Comparison of ENCODE assay signal across 24 cellular contexts in the genomic region with DNA sequence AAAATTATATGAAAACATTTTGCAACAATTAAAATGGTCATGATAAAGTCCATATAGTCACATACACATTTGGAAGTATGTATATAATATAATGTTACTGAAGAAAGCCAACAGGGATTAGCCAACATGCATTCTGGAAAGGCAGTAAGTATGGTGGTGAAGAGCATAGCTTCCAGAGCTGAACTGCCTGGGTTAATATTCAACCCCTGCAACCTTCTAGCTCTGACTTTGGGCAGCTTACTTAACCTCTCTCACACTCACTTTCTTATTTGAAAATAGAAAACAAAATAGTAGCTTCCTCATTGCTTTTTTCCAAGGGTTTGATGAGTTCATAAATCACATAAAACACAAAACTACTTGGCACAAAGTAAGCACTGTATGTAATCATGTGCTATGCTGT.
"Had no signal": no experiment of that assay in that cellular context is flagged by ENCODE, and none has a peak within 500 bp of the region (broad histone marks: within the 10 kb centered on the region; RNA-seq: fewer than 3 reads in every experiment).

No MANE protein-coding gene starts in this region.

- H3K27me3 ChIP-seq: brain microvascular endothelial cell, suprapubic skin, vagina had no signal

- H3K27ac ChIP-seq: brain microvascular endothelial cell, suprapubic skin, vagina had no signal

- H3K4me1 ChIP-seq: suprapubic skin, vagina had no signal

- H3K36me3 ChIP-seq: brain microvascular endothelial cell, suprapubic skin, vagina had no signal

- H3K27me3 Mint-ChIP-seq: activated naive CD4-positive, alpha-beta T cell treated with anti-CD3 and anti-CD28 coated beads, Interleukin-2, amount 10 ng/mL, durations not matched to agents 7 days and 5 days; T-cell had no signal

- FAIRE-seq: frontal cortex had no signal

- H3K36me3 Mint-ChIP-seq: activated naive CD4-positive, alpha-beta T cell treated with anti-CD3 and anti-CD28 coated beads, Interleukin-2, amount 10 ng/mL, durations not matched to agents 7 days and 5 days; mesothelial cell of epicardium; T-cell had no signal

- ATAC-seq: activated naive CD8-positive, alpha-beta T cell treated with anti-CD3 and anti-CD28 coated beads, Interleukin-2, amount 50 U/mL, for 24 hours; T-cell had no signal

- H3K4me1 Mint-ChIP-seq: activated CD4-positive, alpha-beta T cell treated with anti-CD3 and anti-CD28 coated beads, Interleukin-2, amount 10 ng/mL, durations not matched to agents 7 days and 5 days; activated naive CD4-positive, alpha-beta T cell treated with anti-CD3 and anti-CD28 coated beads, Interleukin-2, amount 10 ng/mL, durations not matched to agents 7 days and 5 days; activated naive CD8-positive, alpha-beta T cell treated with anti-CD3 and anti-CD28 coated beads, Interleukin-2, amount 50 U/mL, for 24 hours; T-cell had no signal

- H3K9me3 ChIP-seq: suprapubic skin, vagina had no signal

- H3K27ac Mint-ChIP-seq: activated CD4-positive, alpha-beta T cell treated with anti-CD3 and anti-CD28 coated beads, Interleukin-2, amount 10 ng/mL, durations not matched to agents 7 days and 5 days; activated naive CD4-positive, alpha-beta T cell treated with anti-CD3 and anti-CD28 coated beads, Interleukin-2, amount 10 ng/mL, durations not matched to agents 7 days and 5 days; activated naive CD8-positive, alpha-beta T cell treated with anti-CD3 and anti-CD28 coated beads, Interleukin-2, amount 50 U/mL, for 24 hours; endodermal cell; mesothelial cell of epicardium; nephron progenitor cell; stimulated activated naive CD8-positive, alpha-beta T cell treated with anti-CD3 and anti-CD28 coated beads, Interleukin-15, Interleukin-2, amounts not matched to agents 100 ng/mL and 50 ng/mL, for 24 hours; T-cell had no signal

- DNase-seq: activated CD4-positive, alpha-beta T cell treated with anti-CD3 and anti-CD28 coated beads, Interleukin-2, amount 10 ng/mL, durations not matched to agents 7 days and 5 days; activated CD4-positive, CD25-positive, alpha-beta regulatory T cell; activated CD8-positive, alpha-beta memory T cell treated with anti-CD3 and anti-CD28 coated beads, Interleukin-2, amount 50 U/mL, for 48 hours; activated effector memory CD4-positive, alpha-beta T cell treated with Interleukin-2 at 50 U/mL for 16 hours; activated naive CD4-positive, alpha-beta T cell treated with anti-CD3 and anti-CD28 coated beads, Interleukin-2, amount 10 ng/mL, durations not matched to agents 7 days and 5 days; activated naive CD8-positive, alpha-beta T cell treated with anti-CD3 and anti-CD28 coated beads, Interleukin-2, amount 50 U/mL, for 24 hours; activated T-cell treated with anti-CD3 and anti-CD28 coated beads, Interleukin-2, amount 50 U/mL, for 48 hours; aorta; brain microvascular endothelial cell; central memory CD4-positive, alpha-beta T cell; endodermal cell; nephron progenitor cell; nucleus accumbens; posterior cingulate gyrus; stimulated activated CD4-positive, alpha-beta T cell treated with anti-CD3 and anti-CD28 coated beads, Interleukin-2, amount 100 ng/mL, for 24 hours; T-cell; T-helper 9 cell; trophoblast cell had no signal

- H3K4me3 Mint-ChIP-seq: activated CD4-positive, alpha-beta T cell treated with anti-CD3 and anti-CD28 coated beads, Interleukin-2, amount 10 ng/mL, durations not matched to agents 7 days and 5 days; activated naive CD4-positive, alpha-beta T cell treated with anti-CD3 and anti-CD28 coated beads, Interleukin-2, amount 10 ng/mL, durations not matched to agents 7 days and 5 days; activated naive CD8-positive, alpha-beta T cell treated with anti-CD3 and anti-CD28 coated beads, Interleukin-2, amount 50 U/mL, for 24 hours; endodermal cell; mesothelial cell of epicardium; nephron progenitor cell; stimulated activated naive CD8-positive, alpha-beta T cell treated with anti-CD3 and anti-CD28 coated beads, Interleukin-15, Interleukin-2, amounts not matched to agents 100 ng/mL and 50 ng/mL, for 24 hours; T-cell had no signal

- H3K9me3 Mint-ChIP-seq: activated CD4-positive, alpha-beta T cell treated with anti-CD3 and anti-CD28 coated beads, Interleukin-2, amount 10 ng/mL, durations not matched to agents 7 days and 5 days; activated naive CD4-positive, alpha-beta T cell treated with anti-CD3 and anti-CD28 coated beads, Interleukin-2, amount 10 ng/mL, durations not matched to agents 7 days and 5 days; activated naive CD8-positive, alpha-beta T cell treated with anti-CD3 and anti-CD28 coated beads, Interleukin-2, amount 50 U/mL, for 24 hours; endodermal cell; mesothelial cell of epicardium; nephron progenitor cell; stimulated activated naive CD8-positive, alpha-beta T cell treated with anti-CD3 and anti-CD28 coated beads, Interleukin-15, Interleukin-2, amounts not matched to agents 100 ng/mL and 50 ng/mL, for 24 hours; T-cell had no signal

- H3K4me3 ChIP-seq: lung, suprapubic skin, vagina had no signal
